In genomic region chr1:209529233-209529632, GRCh38 we compare ENCODE assay signal across 25 cellular contexts. TPM values are rescaled to one million over a fixed set of nuclear protein-coding genes. Genes with fewer than 3 reads are reported as not detected.
DNase-seq lines count a peak whose midpoint lies in the region; ATAC-seq, FAIRE-seq and TF ChIP-seq lines count a peak whose summit lies in the region.
"Had no signal": no experiment of that assay in that cellular context is flagged by ENCODE, and none has a peak within 500 bp of the region (broad histone marks: within the 10 kb centered on the region; RNA-seq: fewer than 3 reads in every experiment).

No MANE protein-coding gene starts in this region.

- no peak for DNase-seq in stimulated activated naive CD8-positive, alpha-beta T cell treated with anti-CD3 and anti-CD28 coated beads, Interleukin-15, amount 100 ng/mL, for 72 hours
- no peak for DNase-seq in stimulated activated naive CD8-positive, alpha-beta T cell treated with anti-CD3 and anti-CD28 coated beads, Interleukin-15, Interleukin-2, amounts not matched to agents 100 U/mL and 50 U/mL, for 24 hours
- DNase-seq in H1 (ENCODE audit: low read depth in 1 of 2, low spot score in 2 of 2), result no peak
- DNase-seq in NCI-H774 (lab: John Stamatoyannopoulos, UW), result no peak
- no peak for DNase-seq in COR-L47 (lab: John Stamatoyannopoulos, UW)
- no peak for DNase-seq in NCI-H1105 treated with DMSO at 0.1 percent for 48 hours (lab: John Stamatoyannopoulos, UW)
- DNase-seq: DMS153; DND-41; HCEC 1CT; Karpas-422; NCI-H1092 treated with DMSO at 0.1 percent for 48 hours; NCI-H1436 treated with DMSO at 0.1 percent for 48 hours; NCI-H187 treated with DMSO at 0.1 percent for 48 hours; NCI-H2171 treated with DMSO at 0.1 percent for 48 hours; NCI-H345; NCI-H524; NCI-H748 treated with DMSO at 0.1 percent for 48 hours; NK-92 treated with Interleukin-12 subunit alpha and Interleukin-12 subunit beta, amount 100 ng/mL, for 24 hours; PC-9; SJCRH30 had no signal

- 0 out of 2 replicates have a peak overlapping the region, but pooled peaks have one; percentile 9 for H4K8ac ChIP-seq in H1 (ENCODE audit: extremely low read depth, insufficient read depth, low read length)

- peaks cover 0 to 4% of the 10 kb centered on the region in 2 experiments for H4K20me1 ChIP-seq in H1 (replicated peaks in 1 of 2; ENCODE audit: control insufficient read depth in 1 of 2, insufficient read depth in 2 of 2, low read length in 2 of 2)

- H2BK5ac ChIP-seq in H1 (ENCODE audit: low read depth, low read length), result peak overlapping the region; percentile 66; the same call in 1 of the 2 replicates

- H2BK120ac ChIP-seq in H1 (replicated peaks; ENCODE audit: low read depth, low read length), result no peak overlapping the region

- CTCF ChIA-PET in H1 (lab: Charles Lee; ENCODE audit: partially characterized antibody), result interaction anchor here (1.1 to 2.6 kb wide), 5 partner anchors 16 to 40 kb away, joined by 3 to 16 read pairs (median 5); no protein-coding TSS in a partner anchor

- no peak overlapping the region for H3K4me3 Mint-ChIP-seq in stimulated activated naive CD8-positive, alpha-beta T cell treated with anti-CD3 and anti-CD28 coated beads, Interleukin-15, amount 100 ng/mL, for 72 hours
- H3K4me3 Mint-ChIP-seq: GM23338 had no signal

- no peak overlapping the region for H4K5ac ChIP-seq in H1 (ENCODE audit: insufficient read length, low read depth, low read length)

- H3K27me3 ChIP-seq in H1 (replicated peaks in 1 of 4; ENCODE audit: control insufficient read depth in 3 of 4, extremely low read depth in 1 of 4, insufficient read depth in 3 of 4, low read length in 3 of 4), result no peaks in the 10 kb centered on the region; a peak in 1 of 7 replicates
- H3K27me3 ChIP-seq in skeletal muscle satellite cell (ENCODE audit: control insufficient read depth, insufficient read depth, low read length), result no peaks in the 10 kb centered on the region
- H3K27me3 ChIP-seq: SJCRH30 had no signal

- H3K9me3 ChIP-seq in H1 (ENCODE audit: insufficient read depth in 2 of 2, low read depth in 1 of 2, low read length in 1 of 2), result no peaks in the 10 kb centered on the region
- no peaks in the 10 kb centered on the region for H3K9me3 ChIP-seq in skeletal muscle satellite cell (replicated peaks; ENCODE audit: low read length)
- H3K9me3 ChIP-seq: SJCRH30 had no signal

- TF ChIP-seq RAD21 in H1 (IDR thresholded peaks at IDR 0.05 in 1 of 2, conservative IDR thresholded peaks at IDR 0.05 in 1 of 2; ENCODE audit: low read depth in 2 of 2, low read length in 2 of 2), result no peak

- peaks cover 39% of the 10 kb centered on the region for H3K27me3 Mint-ChIP-seq in stimulated activated naive CD8-positive, alpha-beta T cell treated with anti-CD3 and anti-CD28 coated beads, Interleukin-15, amount 100 ng/mL, for 72 hours

- H2AFZ ChIP-seq in H1 (ENCODE audit: low read length), result no peak overlapping the region
- H2AFZ ChIP-seq: PC-9 had no signal

- H3K14ac ChIP-seq in H1 (ENCODE audit: insufficient read length), result no peak overlapping the region

- no peaks in the 10 kb centered on the region for H3K9me3 Mint-ChIP-seq in stimulated activated naive CD8-positive, alpha-beta T cell treated with anti-CD3 and anti-CD28 coated beads, Interleukin-15, amount 100 ng/mL, for 72 hours
- H3K9me3 Mint-ChIP-seq: GM23338 had no signal

- no peaks in the 10 kb centered on the region for H3K79me1 ChIP-seq in H1 (ENCODE audit: low read depth, low read length)

- peak; percentile 23 for ATAC-seq in stimulated activated naive CD8-positive, alpha-beta T cell treated with anti-CD3 and anti-CD28 coated beads, Interleukin-15, amount 100 ng/mL, for 72 hours
- no peak for ATAC-seq in stimulated activated naive CD8-positive, alpha-beta T cell treated with anti-CD3 and anti-CD28 coated beads, Interleukin-15, Interleukin-2, amounts not matched to agents 100 U/mL and 50 U/mL, for 24 hours
- ATAC-seq: GM23338, Right ventricle myocardium inferior, SK-N-SH treated with all-trans-retinoic acid at 6 μM for 48 hours had no signal

- H3K4me2 ChIP-seq in H1 (ENCODE audit: insufficient read depth in 1 of 2, low read depth in 2 of 2, low read length in 2 of 2) (no peak overlapping the region), skeletal muscle satellite cell (ENCODE audit: low read length) (no peak overlapping the region)
- H3K4me2 ChIP-seq: GM23338, PC-9 had no signal

- no peak overlapping the region for H3K27ac ChIP-seq in H1 (ENCODE audit: low read depth, low read length)
- H3K27ac ChIP-seq: PC-9 had no signal

- no peak overlapping the region for H3K9ac ChIP-seq in H1 (replicated peaks in 1 of 4; ENCODE audit: extremely low read depth in 1 of 4, low read depth in 3 of 4, low read length in 3 of 4)
- H3K9ac ChIP-seq in skeletal muscle satellite cell (ENCODE audit: low read depth, low read length), result peak overlapping the region; percentile 81

- peak overlapping the region; percentile 75; the same call in 1 of the 2 replicates for H2BK20ac ChIP-seq in H1 (ENCODE audit: low read length)

- H3K23ac ChIP-seq in H1 (ENCODE audit: insufficient read length), result peak overlapping the region; percentile 41

- POLR2A ChIA-PET in H1 (lab: Charles Lee; ENCODE audit: partially characterized antibody), result no interaction called here

- H2AK5ac ChIP-seq in H1 (ENCODE audit: low read depth, low read length), result 0 out of 2 replicates have a peak overlapping the region, but pooled peaks have one; percentile 67

- no peaks in the 10 kb centered on the region for H3K79me2 ChIP-seq in H1 (ENCODE audit: control insufficient read depth in 1 of 2, insufficient read depth in 2 of 2, low read length in 2 of 2)

- H3K4ac ChIP-seq in H1 (replicated peaks; ENCODE audit: insufficient read length, low read depth, low read length), result peak overlapping the region; percentile 53

- H3K36me3 ChIP-seq in H1 (ENCODE audit: control insufficient read depth in 2 of 4, insufficient read depth in 4 of 4, low read length in 3 of 4), result no peaks in the 10 kb centered on the region
- H3K36me3 ChIP-seq in skeletal muscle satellite cell (ENCODE audit: insufficient read depth, low read length), result no peaks in the 10 kb centered on the region
- H3K36me3 ChIP-seq: SJCRH30 had no signal

- FAIRE-seq in H1 (lab: Jason Lieb, UNC), result no peak

- no peak overlapping the region for H2BK15ac ChIP-seq in H1 (ENCODE audit: low read length)

- TF ChIP-seq EP300 in H1 (IDR thresholded peaks at IDR 0.05; ENCODE audit: borderline replicate concordance in 1 of 2, low read depth in 2 of 2, low read length in 2 of 2), result no peak

- no peak for TF ChIP-seq POLR2A in H1 (IDR thresholded peaks at IDR 0.05; ENCODE audit: control extremely low read depth in 1 of 2, low read depth in 2 of 2, low read length in 2 of 2)

- no peak overlapping the region for H3K18ac ChIP-seq in H1 (ENCODE audit: extremely low read depth, low read length)

- 73% methylated on average over 3 of the region's 3 CpGs; no CpG with 5 or more reads in 1 of the 2 experiments for WGBS in H1 (ENCODE audit: extremely low coverage in 1 of 2, insufficient coverage in 1 of 2, insufficient read length in 1 of 2, insufficient replicate concordance in 2 of 2, low coverage in 1 of 2, low lambda C conversion rate in 2 of 2, missing lambda C conversion rate in 1 of 2), 2 experiments

- H4K91ac ChIP-seq in H1 (replicated peaks; ENCODE audit: insufficient read length, low read length), result no peak overlapping the region

- H3K27ac Mint-ChIP-seq in stimulated activated naive CD8-positive, alpha-beta T cell treated with anti-CD3 and anti-CD28 coated beads, Interleukin-15, amount 100 ng/mL, for 72 hours, result no peak overlapping the region
- H3K27ac Mint-ChIP-seq: GM23338 had no signal

- no peak overlapping the region for H3K4me3 ChIP-seq in H1 (ENCODE audit: extremely low read depth in 1 of 4, insufficient read depth in 2 of 4, low read depth in 3 of 4, low read length in 4 of 4)
- no peak overlapping the region for H3K4me3 ChIP-seq in skeletal muscle satellite cell (ENCODE audit: low read length)
- H3K4me3 ChIP-seq: GM23338, PC-9, SJCRH30 had no signal

- no peak for TF ChIP-seq CTCF in H1 (IDR thresholded peaks at IDR 0.05; ENCODE audit: control extremely low read depth in 1 of 3, insufficient read depth in 1 of 3, low read depth in 1 of 3, low read length in 3 of 3)

- H3K4me1 ChIP-seq in H1 (replicated peaks in 1 of 4; ENCODE audit: control insufficient read depth in 3 of 4, insufficient read depth in 4 of 4, low read length in 3 of 4), result no peaks in the 10 kb centered on the region
- H3K4me1 ChIP-seq in skeletal muscle satellite cell (ENCODE audit: control insufficient read depth, insufficient read depth, low read length), result peaks cover 64% of the 10 kb centered on the region

- no peak overlapping the region for H3K56ac ChIP-seq in H1 (replicated peaks; ENCODE audit: insufficient read length, low read depth, low read length)

- H3K4me1 Mint-ChIP-seq in stimulated activated naive CD8-positive, alpha-beta T cell treated with anti-CD3 and anti-CD28 coated beads, Interleukin-15, amount 100 ng/mL, for 72 hours, result no peaks in the 10 kb centered on the region
- H3K4me1 Mint-ChIP-seq: GM23338 had no signal

- H2BK12ac ChIP-seq in H1 (ENCODE audit: low read depth, low read length), result peak overlapping the region; percentile 76; the same call in 1 of the 2 replicates

- peaks cover 4% of the 10 kb centered on the region for H3K23me2 ChIP-seq in H1 (ENCODE audit: low read depth, low read length)

TF ChIP-seq in H1, 55 proteins besides CTCF, POLR2A, EP300 and RAD21:
- no peak for TF ChIP-seq SP1 (IDR thresholded peaks at IDR 0.05; ENCODE audit: low read depth, low read length)
- no peak for TF ChIP-seq TCF12 (IDR thresholded peaks at IDR 0.05; ENCODE audit: low read depth, low read length)
- no peak for TF ChIP-seq BRCA1 (IDR thresholded peaks at IDR 0.05; ENCODE audit: low read depth, low read length)
- no peak for TF ChIP-seq JUND (IDR thresholded peaks at IDR 0.05; ENCODE audit: low read length)
- TF ChIP-seq GABPA (IDR thresholded peaks at IDR 0.05; ENCODE audit: borderline replicate concordance, insufficient read depth, low read length), result no peak
- TF ChIP-seq TEAD4 (IDR thresholded peaks at IDR 0.05; ENCODE audit: low read depth, low read length), result no peak
- TF ChIP-seq POU5F1 (IDR thresholded peaks at IDR 0.05; ENCODE audit: low read depth, low read length), result no peak
- TF ChIP-seq SIRT6 (IDR thresholded peaks at IDR 0.05; ENCODE audit: low read length), result no peak
- no peak for TF ChIP-seq ASH2L (IDR thresholded peaks at IDR 0.05; ENCODE audit: low read length)

RNA-seq across cellular contexts. Expression of gene CAMK1G, which starts 54.3 kb away (rescaled TPM):
- 0.38 and 1.0 TPM in 2 replicates for total RNA-seq in H1 (2021; fragmentation: NEBNext Ultra II Directional; extraction: Animal tissue kit (Norgen Biotek cat#: 25700))
- polyA plus RNA-seq in H1 (2011; rRNA removed), result 1.00 and 1.3 TPM in 2 replicates
- 1.3 TPM for polyA plus RNA-seq in H1 (2011; cell fraction: cytosol; rRNA removed)
- polyA plus RNA-seq in H1 (2011; cell fraction: nucleus; rRNA removed), result 1.7 TPM
- 0.41 to 0.96 TPM (median 0.66 TPM) in 4 replicates for polyA plus RNA-seq in H1 (2012, experiment 1 of 2)
- 0.83 TPM for polyA plus RNA-seq in H1 (2012, experiment 2 of 2)
- polyA plus RNA-seq in H1 (2013, experiment 1 of 2), result 0.20 TPM
- polyA plus RNA-seq in H1 (2013, experiment 2 of 2), result 0.20 TPM
- polyA minus RNA-seq in H1 (2011; rRNA and poly(A)+ RNA removed), result 1.4 and 2.0 TPM in 2 replicates
- polyA minus RNA-seq in H1 (2011; cell fraction: cytosol; rRNA and poly(A)+ RNA removed), result 1.2 TPM
- polyA minus RNA-seq in H1 (2011; cell fraction: nucleus; rRNA and poly(A)+ RNA removed), result 1.6 TPM
- under 0.01 TPM in 1 of 2 replicates, not detected in the other for total RNA-seq in skeletal muscle satellite cell (2012; rRNA removed)
- total RNA-seq: A172, PC-9, Right ventricle myocardium inferior, SJCRH30 had no signal
